Comparison of ENCODE assay signal across 17 cellular contexts in the genomic region with DNA sequence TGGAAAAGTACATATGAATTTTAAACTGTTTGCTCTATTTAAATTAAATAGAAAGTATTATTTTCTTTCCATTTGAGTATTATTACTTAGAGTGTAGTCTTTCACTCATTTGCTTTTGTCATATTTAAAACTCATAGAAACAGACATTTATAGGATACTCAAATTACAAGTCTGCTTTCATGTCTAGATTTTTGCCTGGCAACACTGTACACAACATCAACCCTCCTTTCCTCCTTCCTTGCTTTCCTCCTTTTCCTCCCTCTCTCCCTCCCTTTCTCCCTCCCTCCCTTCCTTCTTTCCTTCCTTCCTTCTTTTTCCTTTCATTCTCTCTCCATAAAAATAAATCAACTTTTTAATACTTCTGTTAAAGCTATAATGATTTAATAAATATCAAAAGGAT.
"Had no signal": no experiment of that assay in that cellular context is flagged by ENCODE, and none has a peak within 500 bp of the region (broad histone marks: within the 10 kb centered on the region; RNA-seq: fewer than 3 reads in every experiment).

No MANE protein-coding gene starts in this region.

- H3K9me3 ChIP-seq: heart right ventricle, right atrium auricular region, sigmoid colon, tibial artery, upper lobe of right lung, vagina had no signal

- ATAC-seq: heart right ventricle; naive thymus-derived CD8-positive, alpha-beta T cell; stimulated activated effector memory CD8-positive, alpha-beta T cell treated with anti-CD3 and anti-CD28 coated beads, Interleukin-12 subunit alpha, Interleukin-12 subunit beta, amount 100 ng/mL, for 72 hours; upper lobe of right lung had no signal

- H3K36me3 ChIP-seq: heart right ventricle, right atrium auricular region, sigmoid colon, tibial artery, upper lobe of right lung, vagina had no signal

- H3K27ac ChIP-seq: coronary artery, heart right ventricle, right atrium auricular region, sigmoid colon, tibial artery, upper lobe of right lung, vagina had no signal

- H3K27me3 ChIP-seq: heart right ventricle, right atrium auricular region, sigmoid colon, tibial artery, upper lobe of right lung, vagina had no signal

- DNase-seq: effector CD4-positive, alpha-beta T cell; endodermal cell; erythroblast; heart right ventricle; hypothalamus; kidney glomerular epithelial cell; naive thymus-derived CD8-positive, alpha-beta T cell; posterior cingulate gyrus; sigmoid colon; stimulated activated CD4-positive, alpha-beta T cell treated with anti-CD3 and anti-CD28 coated beads, Interleukin-4, amount 100 ng/mL, for 1 hour; stimulated activated CD8-positive, alpha-beta memory T cell treated with anti-CD3 and anti-CD28 coated beads, Interleukin-4, amount 100 ng/mL, for 48 hours; tibial artery; upper lobe of right lung had no signal

- H3K4me1 ChIP-seq: heart right ventricle, right atrium auricular region, sigmoid colon, tibial artery, upper lobe of right lung, vagina had no signal

- H3K4me3 ChIP-seq: coronary artery, heart right ventricle, right atrium auricular region, sigmoid colon, tibial artery, upper lobe of right lung, vagina had no signal
